1 cellular context compared by ENCODE assay signal in the genomic region with DNA sequence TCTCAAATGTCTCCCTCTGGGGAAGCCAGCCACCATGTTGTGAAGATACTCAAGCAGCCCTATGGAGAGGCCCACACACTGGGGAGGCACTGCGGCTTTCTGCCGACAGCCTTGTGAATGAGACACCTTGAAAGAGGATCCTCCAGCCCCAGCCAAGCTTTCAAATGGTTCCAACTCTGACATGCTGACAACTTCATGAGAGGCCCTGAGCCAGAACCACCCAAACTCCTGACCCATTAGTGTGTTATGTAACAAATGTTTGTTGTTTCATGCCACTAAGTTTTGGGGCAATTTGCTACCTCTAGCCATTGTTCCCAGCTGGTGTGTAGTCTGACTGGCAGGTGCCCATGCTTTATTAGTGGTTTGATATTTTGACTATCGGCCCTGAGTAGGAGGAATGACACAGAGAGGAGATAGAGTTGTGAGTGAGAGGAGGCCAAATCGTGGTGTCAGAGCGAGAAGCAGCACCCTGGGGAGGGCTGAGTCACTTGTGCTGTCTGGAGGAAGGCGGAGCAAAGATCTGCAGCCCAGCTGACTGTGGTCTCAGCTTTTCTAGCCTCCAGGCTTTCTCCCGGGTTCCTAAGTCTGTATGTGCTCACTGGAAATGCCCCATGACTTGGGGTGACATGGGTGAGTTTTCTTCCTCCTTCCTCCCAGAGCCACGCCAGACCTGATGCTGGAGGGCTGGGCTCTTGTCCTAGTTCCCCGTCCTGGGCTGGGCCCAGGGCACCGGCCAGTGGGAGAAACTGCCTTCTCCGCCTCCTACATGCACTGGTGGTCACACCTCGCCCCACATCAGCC.
TF ChIP-seq lines count a peak whose summit lies in the region.

No MANE protein-coding gene starts in this region.

TF ChIP-seq in HEK293, 187 proteins besides CTCF, POLR2A, EP300 and RAD21 (continued from another document and continues in another):
- TF ChIP-seq, protein P1, sequence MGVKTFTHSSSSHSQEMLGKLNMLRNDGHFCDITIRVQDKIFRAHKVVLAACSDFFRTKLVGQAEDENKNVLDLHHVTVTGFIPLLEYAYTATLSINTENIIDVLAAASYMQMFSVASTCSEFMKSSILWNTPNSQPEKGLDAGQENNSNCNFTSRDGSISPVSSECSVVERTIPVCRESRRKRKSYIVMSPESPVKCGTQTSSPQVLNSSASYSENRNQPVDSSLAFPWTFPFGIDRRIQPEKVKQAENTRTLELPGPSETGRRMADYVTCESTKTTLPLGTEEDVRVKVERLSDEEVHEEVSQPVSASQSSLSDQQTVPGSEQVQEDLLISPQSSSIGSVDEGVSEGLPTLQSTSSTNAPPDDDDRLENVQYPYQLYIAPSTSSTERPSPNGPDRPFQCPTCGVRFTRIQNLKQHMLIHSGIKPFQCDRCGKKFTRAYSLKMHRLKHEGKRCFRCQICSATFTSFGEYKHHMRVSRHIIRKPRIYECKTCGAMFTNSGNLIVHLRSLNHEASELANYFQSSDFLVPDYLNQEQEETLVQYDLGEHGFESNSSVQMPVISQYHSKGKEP (tag by site-specific recombination; IDR thresholded peaks at IDR 0.05): no peak
- TF ChIP-seq ZNF521 (tag by site-specific recombination; IDR thresholded peaks at IDR 0.05) (no peak), ZNF624 (tag by site-specific recombination; IDR thresholded peaks at IDR 0.05) (no peak), GLI2 (tag by site-specific recombination; IDR thresholded peaks at IDR 0.05; ENCODE audit: borderline replicate concordance, low read depth) (no peak), ZNF324 (tag by site-specific recombination; IDR thresholded peaks at IDR 0.05) (no peak), SETDB1 (IDR thresholded peaks at IDR 0.05; ENCODE audit: insufficient read length, low read length) (no peak), ZNF214 (tag by site-specific recombination; IDR thresholded peaks at IDR 0.05; ENCODE audit: borderline replicate concordance) (no peak), ZNF221 (tag by site-specific recombination; IDR thresholded peaks at IDR 0.05; ENCODE audit: borderline replicate concordance) (no peak), ZNF707 (tag by site-specific recombination; IDR thresholded peaks at IDR 0.05) (no peak), ZNF16 (tag by site-specific recombination; IDR thresholded peaks at IDR 0.05; ENCODE audit: low read depth) (no peak), ZNF366 (tag by site-specific recombination; conservative IDR thresholded peaks at IDR 0.05) (no peak), ZNF184 (tag by site-specific recombination; IDR thresholded peaks at IDR 0.05) (no peak), ZNF404 (tag by site-specific recombination; IDR thresholded peaks at IDR 0.05) (no peak), GLIS1 (tag by site-specific recombination; IDR thresholded peaks at IDR 0.05) (peak; percentile 38; the same call in 1 of the 2 replicates), KLF10 (tag by site-specific recombination; IDR thresholded peaks at IDR 0.05) (no peak), ZFHX2 (tag by site-specific recombination; conservative IDR thresholded peaks at IDR 0.05) (peak; percentile 39), ZNF76 (tag by site-specific recombination; IDR thresholded peaks at IDR 0.05; ENCODE audit: borderline replicate concordance, low read depth) (no peak), ZNF416 (tag by site-specific recombination; IDR thresholded peaks at IDR 0.05) (no peak), ZBTB20 (tag by site-specific recombination; IDR thresholded peaks at IDR 0.05) (peak; percentile 92), KLF8 (tag by site-specific recombination; IDR thresholded peaks at IDR 0.05) (peak; percentile 22; the same call in 1 of the 2 replicates), PRDM1 (tag by site-specific recombination; IDR thresholded peaks at IDR 0.05) (no peak), ZNF10 (tag by site-specific recombination; IDR thresholded peaks at IDR 0.05) (no peak), ZFP37 (tag by site-specific recombination; IDR thresholded peaks at IDR 0.05) (no peak), ZNF19 (tag by site-specific recombination; IDR thresholded peaks at IDR 0.05; ENCODE audit: low read depth) (no peak), ZNF571 (tag by site-specific recombination; IDR thresholded peaks at IDR 0.05) (no peak), ZNF777 (tag by site-specific recombination; IDR thresholded peaks at IDR 0.05; ENCODE audit: borderline replicate concordance) (no peak), ZNF37A (tag by site-specific recombination; IDR thresholded peaks at IDR 0.05) (no peak)
- TF ChIP-seq, protein P2, sequence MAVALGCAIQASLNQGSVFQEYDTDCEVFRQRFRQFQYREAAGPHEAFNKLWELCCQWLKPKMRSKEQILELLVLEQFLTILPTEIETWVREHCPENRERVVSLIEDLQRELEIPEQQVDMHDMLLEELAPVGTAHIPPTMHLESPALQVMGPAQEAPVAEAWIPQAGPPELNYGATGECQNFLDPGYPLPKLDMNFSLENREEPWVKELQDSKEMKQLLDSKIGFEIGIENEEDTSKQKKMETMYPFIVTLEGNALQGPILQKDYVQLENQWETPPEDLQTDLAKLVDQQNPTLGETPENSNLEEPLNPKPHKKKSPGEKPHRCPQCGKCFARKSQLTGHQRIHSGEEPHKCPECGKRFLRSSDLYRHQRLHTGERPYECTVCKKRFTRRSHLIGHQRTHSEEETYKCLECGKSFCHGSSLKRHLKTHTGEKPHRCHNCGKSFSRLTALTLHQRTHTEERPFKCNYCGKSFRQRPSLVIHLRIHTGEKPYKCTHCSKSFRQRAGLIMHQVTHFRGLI (tag by site-specific recombination; IDR thresholded peaks at IDR 0.05): no peak
- TF ChIP-seq, protein P3, sequence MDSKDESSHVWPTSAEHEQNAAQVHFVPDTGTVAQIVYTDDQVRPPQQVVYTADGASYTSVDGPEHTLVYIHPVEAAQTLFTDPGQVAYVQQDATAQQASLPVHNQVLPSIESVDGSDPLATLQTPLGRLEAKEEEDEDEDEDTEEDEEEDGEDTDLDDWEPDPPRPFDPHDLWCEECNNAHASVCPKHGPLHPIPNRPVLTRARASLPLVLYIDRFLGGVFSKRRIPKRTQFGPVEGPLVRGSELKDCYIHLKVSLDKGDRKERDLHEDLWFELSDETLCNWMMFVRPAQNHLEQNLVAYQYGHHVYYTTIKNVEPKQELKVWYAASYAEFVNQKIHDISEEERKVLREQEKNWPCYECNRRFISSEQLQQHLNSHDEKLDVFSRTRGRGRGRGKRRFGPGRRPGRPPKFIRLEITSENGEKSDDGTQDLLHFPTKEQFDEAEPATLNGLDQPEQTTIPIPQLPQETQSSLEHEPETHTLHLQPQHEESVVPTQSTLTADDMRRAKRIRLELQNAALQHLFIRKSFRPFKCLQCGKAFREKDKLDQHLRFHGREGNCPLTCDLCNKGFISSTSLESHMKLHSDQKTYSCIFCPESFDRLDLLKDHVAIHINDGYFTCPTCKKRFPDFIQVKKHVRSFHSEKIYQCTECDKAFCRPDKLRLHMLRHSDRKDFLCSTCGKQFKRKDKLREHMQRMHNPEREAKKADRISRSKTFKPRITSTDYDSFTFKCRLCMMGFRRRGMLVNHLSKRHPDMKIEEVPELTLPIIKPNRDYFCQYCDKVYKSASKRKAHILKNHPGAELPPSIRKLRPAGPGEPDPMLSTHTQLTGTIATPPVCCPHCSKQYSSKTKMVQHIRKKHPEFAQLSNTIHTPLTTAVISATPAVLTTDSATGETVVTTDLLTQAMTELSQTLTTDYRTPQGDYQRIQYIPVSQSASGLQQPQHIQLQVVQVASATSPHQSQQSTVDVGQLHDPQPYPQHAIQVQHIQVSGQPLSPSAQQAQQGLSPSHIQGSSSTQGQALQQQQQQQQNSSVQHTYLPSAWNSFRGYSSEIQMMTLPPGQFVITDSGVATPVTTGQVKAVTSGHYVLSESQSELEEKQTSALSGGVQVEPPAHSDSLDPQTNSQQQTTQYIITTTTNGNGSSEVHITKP (tag by site-specific recombination; IDR thresholded peaks at IDR 0.05): no peak
- TF ChIP-seq, protein P4, sequence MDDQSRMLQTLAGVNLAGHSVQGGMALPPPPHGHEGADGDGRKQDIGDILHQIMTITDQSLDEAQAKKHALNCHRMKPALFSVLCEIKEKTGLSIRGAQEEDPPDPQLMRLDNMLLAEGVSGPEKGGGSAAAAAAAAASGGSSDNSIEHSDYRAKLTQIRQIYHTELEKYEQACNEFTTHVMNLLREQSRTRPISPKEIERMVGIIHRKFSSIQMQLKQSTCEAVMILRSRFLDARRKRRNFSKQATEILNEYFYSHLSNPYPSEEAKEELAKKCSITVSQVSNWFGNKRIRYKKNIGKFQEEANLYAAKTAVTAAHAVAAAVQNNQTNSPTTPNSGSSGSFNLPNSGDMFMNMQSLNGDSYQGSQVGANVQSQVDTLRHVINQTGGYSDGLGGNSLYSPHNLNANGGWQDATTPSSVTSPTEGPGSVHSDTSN (CRISPR knock-in tag; IDR thresholded peaks at IDR 0.05): no peak
- TF ChIP-seq, protein P5, sequence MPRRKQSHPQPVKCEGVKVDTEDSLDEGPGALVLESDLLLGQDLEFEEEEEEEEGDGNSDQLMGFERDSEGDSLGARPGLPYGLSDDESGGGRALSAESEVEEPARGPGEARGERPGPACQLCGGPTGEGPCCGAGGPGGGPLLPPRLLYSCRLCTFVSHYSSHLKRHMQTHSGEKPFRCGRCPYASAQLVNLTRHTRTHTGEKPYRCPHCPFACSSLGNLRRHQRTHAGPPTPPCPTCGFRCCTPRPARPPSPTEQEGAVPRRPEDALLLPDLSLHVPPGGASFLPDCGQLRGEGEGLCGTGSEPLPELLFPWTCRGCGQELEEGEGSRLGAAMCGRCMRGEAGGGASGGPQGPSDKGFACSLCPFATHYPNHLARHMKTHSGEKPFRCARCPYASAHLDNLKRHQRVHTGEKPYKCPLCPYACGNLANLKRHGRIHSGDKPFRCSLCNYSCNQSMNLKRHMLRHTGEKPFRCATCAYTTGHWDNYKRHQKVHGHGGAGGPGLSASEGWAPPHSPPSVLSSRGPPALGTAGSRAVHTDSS (tag by site-specific recombination; IDR thresholded peaks at IDR 0.05): no peak
- TF ChIP-seq, protein P6, sequence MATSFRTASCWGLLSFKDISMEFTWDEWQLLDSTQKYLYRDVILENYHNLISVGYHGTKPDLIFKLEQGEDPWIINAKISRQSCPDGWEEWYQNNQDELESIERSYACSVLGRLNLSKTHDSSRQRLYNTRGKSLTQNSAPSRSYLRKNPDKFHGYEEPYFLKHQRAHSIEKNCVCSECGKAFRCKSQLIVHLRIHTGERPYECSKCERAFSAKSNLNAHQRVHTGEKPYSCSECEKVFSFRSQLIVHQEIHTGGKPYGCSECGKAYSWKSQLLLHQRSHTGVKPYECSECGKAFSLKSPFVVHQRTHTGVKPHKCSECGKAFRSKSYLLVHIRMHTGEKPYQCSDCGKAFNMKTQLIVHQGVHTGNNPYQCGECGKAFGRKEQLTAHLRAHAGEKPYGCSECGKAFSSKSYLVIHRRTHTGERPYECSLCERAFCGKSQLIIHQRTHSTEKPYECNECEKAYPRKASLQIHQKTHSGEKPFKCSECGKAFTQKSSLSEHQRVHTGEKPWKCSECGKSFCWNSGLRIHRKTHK (tag by site-specific recombination; IDR thresholded peaks at IDR 0.05): no peak
- TF ChIP-seq, protein P7, sequence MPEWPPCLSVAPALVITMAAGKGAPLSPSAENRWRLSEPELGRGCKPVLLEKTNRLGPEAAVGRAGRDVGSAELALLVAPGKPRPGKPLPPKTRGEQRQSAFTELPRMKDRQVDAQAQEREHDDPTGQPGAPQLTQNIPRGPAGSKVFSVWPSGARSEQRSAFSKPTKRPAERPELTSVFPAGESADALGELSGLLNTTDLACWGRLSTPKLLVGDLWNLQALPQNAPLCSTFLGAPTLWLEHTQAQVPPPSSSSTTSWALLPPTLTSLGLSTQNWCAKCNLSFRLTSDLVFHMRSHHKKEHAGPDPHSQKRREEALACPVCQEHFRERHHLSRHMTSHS (tag by site-specific recombination; IDR thresholded peaks at IDR 0.05): no peak
- TF ChIP-seq, protein P8, sequence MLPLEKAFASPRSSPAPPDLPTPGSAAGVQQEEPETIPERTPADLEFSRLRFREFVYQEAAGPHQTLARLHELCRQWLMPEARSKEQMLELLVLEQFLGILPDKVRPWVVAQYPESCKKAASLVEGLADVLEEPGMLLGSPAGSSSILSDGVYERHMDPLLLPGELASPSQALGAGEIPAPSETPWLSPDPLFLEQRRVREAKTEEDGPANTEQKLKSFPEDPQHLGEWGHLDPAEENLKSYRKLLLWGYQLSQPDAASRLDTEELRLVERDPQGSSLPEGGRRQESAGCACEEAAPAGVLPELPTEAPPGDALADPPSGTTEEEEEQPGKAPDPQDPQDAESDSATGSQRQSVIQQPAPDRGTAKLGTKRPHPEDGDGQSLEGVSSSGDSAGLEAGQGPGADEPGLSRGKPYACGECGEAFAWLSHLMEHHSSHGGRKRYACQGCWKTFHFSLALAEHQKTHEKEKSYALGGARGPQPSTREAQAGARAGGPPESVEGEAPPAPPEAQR (tag by site-specific recombination; IDR thresholded peaks at IDR 0.05): no peak
- TF ChIP-seq, protein P9, sequence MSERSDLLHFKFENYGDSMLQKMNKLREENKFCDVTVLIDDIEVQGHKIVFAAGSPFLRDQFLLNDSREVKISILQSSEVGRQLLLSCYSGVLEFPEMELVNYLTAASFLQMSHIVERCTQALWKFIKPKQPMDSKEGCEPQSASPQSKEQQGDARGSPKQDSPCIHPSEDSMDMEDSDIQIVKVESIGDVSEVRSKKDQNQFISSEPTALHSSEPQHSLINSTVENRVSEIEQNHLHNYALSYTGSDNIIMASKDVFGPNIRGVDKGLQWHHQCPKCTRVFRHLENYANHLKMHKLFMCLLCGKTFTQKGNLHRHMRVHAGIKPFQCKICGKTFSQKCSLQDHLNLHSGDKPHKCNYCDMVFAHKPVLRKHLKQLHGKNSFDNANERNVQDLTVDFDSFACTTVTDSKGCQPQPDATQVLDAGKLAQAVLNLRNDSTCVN (tag by site-specific recombination; optimal IDR thresholded peaks at IDR 0.05): no peak
- TF ChIP-seq, protein P10, sequence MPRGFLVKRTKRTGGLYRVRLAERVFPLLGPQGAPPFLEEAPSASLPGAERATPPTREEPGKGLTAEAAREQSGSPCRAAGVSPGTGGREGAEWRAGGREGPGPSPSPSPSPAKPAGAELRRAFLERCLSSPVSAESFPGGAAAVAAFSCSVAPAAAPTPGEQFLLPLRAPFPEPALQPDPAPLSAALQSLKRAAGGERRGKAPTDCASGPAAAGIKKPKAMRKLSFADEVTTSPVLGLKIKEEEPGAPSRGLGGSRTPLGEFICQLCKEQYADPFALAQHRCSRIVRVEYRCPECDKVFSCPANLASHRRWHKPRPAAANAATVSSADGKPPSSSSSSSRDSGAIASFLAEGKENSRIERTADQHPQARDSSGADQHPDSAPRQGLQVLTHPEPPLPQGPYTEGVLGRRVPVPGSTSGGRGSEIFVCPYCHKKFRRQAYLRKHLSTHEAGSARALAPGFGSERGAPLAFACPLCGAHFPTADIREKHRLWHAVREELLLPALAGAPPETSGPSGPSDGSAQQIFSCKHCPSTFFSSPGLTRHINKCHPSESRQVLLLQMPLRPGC (tag by site-specific recombination; IDR thresholded peaks at IDR 0.05): no peak
- TF ChIP-seq, protein P11, sequence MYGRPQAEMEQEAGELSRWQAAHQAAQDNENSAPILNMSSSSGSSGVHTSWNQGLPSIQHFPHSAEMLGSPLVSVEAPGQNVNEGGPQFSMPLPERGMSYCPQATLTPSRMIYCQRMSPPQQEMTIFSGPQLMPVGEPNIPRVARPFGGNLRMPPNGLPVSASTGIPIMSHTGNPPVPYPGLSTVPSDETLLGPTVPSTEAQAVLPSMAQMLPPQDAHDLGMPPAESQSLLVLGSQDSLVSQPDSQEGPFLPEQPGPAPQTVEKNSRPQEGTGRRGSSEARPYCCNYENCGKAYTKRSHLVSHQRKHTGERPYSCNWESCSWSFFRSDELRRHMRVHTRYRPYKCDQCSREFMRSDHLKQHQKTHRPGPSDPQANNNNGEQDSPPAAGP (tag by site-specific recombination; IDR thresholded peaks at IDR 0.05): 0 out of 2 replicates have a peak, but pooled peaks have one; percentile 26
